ENCODE assay signal across 8 cellular contexts in genomic region chr1:48916121-48917069, GRCh38.
DNase-seq lines count a peak whose midpoint lies in the region; ATAC-seq and TF ChIP-seq lines count a peak whose summit lies in the region.

No MANE protein-coding gene starts in this region.

- H4K20me1 ChIP-seq in OCI-LY1 (ENCODE audit: insufficient read depth, low read length) = no peaks in the 10 kb centered on the region

- no TSS peak for BruUV-seq in Calu3 (replicated peaks; lab: Mats Ljungman, UMichigan)

- H3K36me3 ChIP-seq in OCI-LY1 (ENCODE audit: insufficient read depth, low read length) = no peaks in the 10 kb centered on the region
- H3K36me3 ChIP-seq in psoas muscle (ENCODE audit: insufficient read depth in 1 of 2, low read depth in 1 of 2) = no peaks in the 10 kb centered on the region

- H3K9ac ChIP-seq in OCI-LY1 (ENCODE audit: low read length) = no peak overlapping the region

- H3K9me3 ChIP-seq in OCI-LY1 (ENCODE audit: low read length) (no peaks in the 10 kb centered on the region), psoas muscle (no peaks in the 10 kb centered on the region)

- intact Hi-C loops in Calu3 (cut with micrococcal nuclease; ENCODE audit: unreplicated experiment) = loop anchor here (1.0 to 10.0 kb wide), 8 partner anchors 62 to 1164 kb away; no protein-coding TSS in a partner anchor
- intact Hi-C loops in psoas muscle (cut with DNase I) = no loop called here
- intact Hi-C loops in natural killer cell (cut with micrococcal nuclease) = loop anchor here (10.0 kb wide), 1 partner anchor 1428 kb away; no protein-coding TSS in a partner anchor

- CTCF ChIA-PET in Calu3 (lab: Charles Lee) = interaction anchor here (0.6 to 1.1 kb wide), 4 partner anchors 17 to 1417 kb away, joined by 3 to 5 read pairs (median 3); no protein-coding TSS in a partner anchor

- H3K4me3 Mint-ChIP-seq in Calu3 (ENCODE audit: low read depth, unreplicated experiment) (no peak overlapping the region), natural killer cell (no peak overlapping the region)

- no peaks in the 10 kb centered on the region for H3K79me2 ChIP-seq in OCI-LY1 (ENCODE audit: insufficient read depth, low read length)

- H3F3A ChIP-seq in OCI-LY1 (ENCODE audit: insufficient read depth, low read length) = no peaks in the 10 kb centered on the region

- peak; percentile 46 for TF ChIP-seq CTCF in Calu3 (IDR thresholded peaks at IDR 0.05; ENCODE audit: unreplicated experiment)
- peak; percentile 49 for TF ChIP-seq CTCF in OCI-LY1 (IDR thresholded peaks at IDR 0.05; ENCODE audit: low read length)
- TF ChIP-seq CTCF in psoas muscle (IDR thresholded peaks at IDR 0.05) = peak; percentile 19
- no peak for TF ChIP-seq CTCF in natural killer cell (IDR thresholded peaks at IDR 0.05)

- H3K27me3 ChIP-seq in OCI-LY1 (ENCODE audit: insufficient read depth, low read length) (no peaks in the 10 kb centered on the region), psoas muscle (ENCODE audit: insufficient read depth in 3 of 3, low read length in 2 of 3) (peaks cover 0 to 7% (median 0%) of the 10 kb centered on the region in 3 donors)

- H3K4me3 ChIP-seq in OCI-LY1 (ENCODE audit: low read depth, low read length, poor library complexity, severe bottlenecking) = no peak overlapping the region
- H3K4me3 ChIP-seq in psoas muscle = no peak overlapping the region

- H3K4me1 ChIP-seq in OCI-LY1 (ENCODE audit: insufficient read depth, low read length, severe bottlenecking) = no peaks in the 10 kb centered on the region
- no peaks in the 10 kb centered on the region for H3K4me1 ChIP-seq in psoas muscle

- WGBS in psoas muscle, 3 donors = 28 to 37% (median 34%) methylated on average over 5 of the region's 5 CpGs

- ATAC-seq in esophagus mucosa (peak; percentile 31), psoas muscle (no peak), GM19351 (IDR thresholded peaks at IDR 0.05; ENCODE audit: unreplicated experiment) (no peak), natural killer cell (no peak)

- H3K9me2 ChIP-seq in OCI-LY1 (ENCODE audit: low read depth, low read length) = no peaks in the 10 kb centered on the region

- H3K4me1 Mint-ChIP-seq in Calu3 (ENCODE audit: low read depth, unreplicated experiment) (peaks cover 17% of the 10 kb centered on the region), natural killer cell (no peaks in the 10 kb centered on the region)

- no peaks in the 10 kb centered on the region for H3K36me3 Mint-ChIP-seq in Calu3 (ENCODE audit: insufficient read depth, unreplicated experiment)
- no peaks in the 10 kb centered on the region for H3K36me3 Mint-ChIP-seq in natural killer cell

- H3K27me3 Mint-ChIP-seq in Calu3 (ENCODE audit: unreplicated experiment) (no peaks in the 10 kb centered on the region), natural killer cell (ENCODE audit: low read depth in 2 of 2) (no peaks in the 10 kb centered on the region)

- H2AFZ ChIP-seq in OCI-LY1 (ENCODE audit: low read length) = no peak overlapping the region

- no peak overlapping the region for H3K27ac ChIP-seq in OCI-LY1 (ENCODE audit: low read depth, low read length, poor library complexity, severe bottlenecking)
- no peak overlapping the region for H3K27ac ChIP-seq in psoas muscle

- H3K9me3 Mint-ChIP-seq in Calu3 (ENCODE audit: low read depth, unreplicated experiment) (no peaks in the 10 kb centered on the region), natural killer cell (no peaks in the 10 kb centered on the region)

- DNase-seq in Calu3 (peak; percentile 53), HT-29 (ENCODE audit: low spot score) (peak; percentile 36), psoas muscle (no peak), natural killer cell (no peak)
- DNase-seq in activated T-cell treated with anti-CD3 and anti-CD28 coated beads, Interleukin-2, amount 50 U/mL, for 48 hours = no peak

- peak overlapping the region; percentile 5 for H3K27ac Mint-ChIP-seq in Calu3 (ENCODE audit: unreplicated experiment)
- H3K27ac Mint-ChIP-seq in natural killer cell = no peak overlapping the region

- H3K4me2 ChIP-seq in OCI-LY1 (ENCODE audit: low read length) = no peak overlapping the region

Comparison
In these comparisons a context has a peak if more than half of its experiments do, and no peak if none do; other contexts are left out.
1. DNase-seq: peak in Calu3 (single experiment) and HT-29 (single experiment); none in psoas muscle (0 of 2), activated T-cell treated with anti-CD3 and anti-CD28 coated beads, Interleukin-2, amount 50 U/mL, for 48 hours (0 of 2) and natural killer cell (single experiment).
2. intact Hi-C loops: an anchor here in Calu3 (1.0 to 10.0 kb wide) and natural killer cell (10.0 kb wide); none called in psoas muscle.